8 cellular contexts compared by ENCODE assay signal in genomic region chr19:1882786-1883692, GRCh38. TPM values are rescaled to one million over a fixed set of nuclear protein-coding genes. Genes with fewer than 3 reads are reported as not detected.
DNase-seq lines count a peak whose midpoint lies in the region; ATAC-seq, FAIRE-seq and TF ChIP-seq lines count a peak whose summit lies in the region.
"Had no signal": no experiment of that assay in that cellular context is flagged by ENCODE, and none has a peak within 500 bp of the region (broad histone marks: within the 10 kb centered on the region; RNA-seq: fewer than 3 reads in every experiment).

No MANE protein-coding gene starts in this region.

- POLR2A ChIA-PET in IMR-90 (lab: Charles Lee; ENCODE audit: unreplicated experiment), result no interaction called here

- CTCF ChIA-PET in IMR-90 (lab: Yijun Ruan, JAX), result no interaction called here

- in situ Hi-C loops in IMR-90 (cut with MboI; ENCODE audit: low sequenced_read_pairs), result no loop called here

- H3K9ac ChIP-seq in IMR-90 (ENCODE audit: low read depth, low read length) (0 out of 2 replicates have a peak overlapping the region, but pooled peaks have one; percentile 30), keratinocyte (ENCODE audit: control insufficient read depth, extremely low read depth, insufficient read depth, low read length) (peak overlapping the region; percentile 84), stomach smooth muscle (ENCODE audit: low read length in 2 of 2) (peak overlapping the region; percentile 82 to 83)

- H3K36me3 Mint-ChIP-seq in activated naive CD4-positive, alpha-beta T cell treated with anti-CD3 and anti-CD28 coated beads, Interleukin-2, amount 50 U/mL, for 72 hours, result peaks cover 24 to 25% of the 10 kb centered on the region in 2 donors

- dilution Hi-C loops in IMR-90 (cut with HindIII; ENCODE audit: low sequenced_read_pairs, unreplicated experiment), result no loop called here
- dilution Hi-C loops in keratinocyte (cut with MboI; ENCODE audit: extremely low pct_ligation_motif_present, low sequenced_read_pairs), result no loop called here

- no peak overlapping the region for H3K18ac ChIP-seq in IMR-90 (ENCODE audit: low read depth, low read length)

- peaks cover 24% of the 10 kb centered on the region for H3K4me1 ChIP-seq in IMR-90 (ENCODE audit: control insufficient read depth, insufficient read depth, low read length)
- H3K4me1 ChIP-seq in keratinocyte (ENCODE audit: control insufficient read depth, extremely low read depth, insufficient read depth, low read length), result peaks cover 24% of the 10 kb centered on the region
- peaks cover 34% of the 10 kb centered on the region for H3K4me1 ChIP-seq in stomach smooth muscle (ENCODE audit: control insufficient read depth, insufficient read depth, low read length)

- TF ChIP-seq CTCF in IMR-90 (conservative IDR thresholded peaks at IDR 0.05; ENCODE audit: low read depth, low read length), result no peak
- no peak for TF ChIP-seq CTCF in keratinocyte (optimal IDR thresholded peaks at IDR 0.05 in 1 of 3, IDR thresholded peaks at IDR 0.05 in 1 of 3, conservative IDR thresholded peaks at IDR 0.05 in 1 of 3; ENCODE audit: extremely low read depth in 1 of 3, insufficient read depth in 2 of 3, low read length in 3 of 3)

- intact Hi-C loops in IMR-90 (cut with micrococcal nuclease), result no loop called here

- peaks cover 47% of the 10 kb centered on the region for H3K79me2 ChIP-seq in keratinocyte (ENCODE audit: control insufficient read depth, insufficient read depth, low read length)

- no peak for TF ChIP-seq RAD21 in IMR-90 (IDR thresholded peaks at IDR 0.05; ENCODE audit: low read length)

- H2BK120ac ChIP-seq in IMR-90 (ENCODE audit: low read depth, low read length), result no peak overlapping the region

- no peak overlapping the region for H3K27ac ChIP-seq in IMR-90 (ENCODE audit: insufficient read depth, low read length)
- no peak overlapping the region for H3K27ac ChIP-seq in keratinocyte (ENCODE audit: control insufficient read depth, insufficient read depth, low read length)
- H3K27ac ChIP-seq in stomach smooth muscle (ENCODE audit: low read length), result no peak overlapping the region

- peaks cover 12% of the 10 kb centered on the region; the same call in 1 of the 2 replicates for H3K36me3 ChIP-seq in IMR-90 (ENCODE audit: control insufficient read depth, insufficient read depth, low read length)
- H3K36me3 ChIP-seq in keratinocyte (ENCODE audit: control insufficient read depth in 2 of 2, extremely low read depth in 1 of 2, insufficient read depth in 2 of 2, low read length in 2 of 2), result peaks cover 5 to 11% of the 10 kb centered on the region in 2 experiments
- H3K36me3 ChIP-seq in stomach smooth muscle (ENCODE audit: control insufficient read depth in 2 of 2, insufficient read depth in 2 of 2, low read length in 2 of 2), result peaks cover 0 to 2% of the 10 kb centered on the region in 2 donors

- H3K27me3 ChIP-seq in IMR-90 (ENCODE audit: control insufficient read depth, insufficient read depth, low read length) (no peaks in the 10 kb centered on the region), keratinocyte (ENCODE audit: control insufficient read depth, extremely low read depth, insufficient read depth, low read length) (no peaks in the 10 kb centered on the region), stomach smooth muscle (ENCODE audit: control insufficient read depth in 1 of 2, insufficient read depth in 2 of 2, low read length in 2 of 2) (no peaks in the 10 kb centered on the region)

- ATAC-seq in IMR-90 (ENCODE audit: low read depth), result no peak
- no peak for ATAC-seq in activated naive CD4-positive, alpha-beta T cell treated with anti-CD3 and anti-CD28 coated beads, Interleukin-2, amount 50 U/mL, for 72 hours
- no peak for ATAC-seq in GM18868 (IDR thresholded peaks at IDR 0.05; ENCODE audit: unreplicated experiment)
- no peak for ATAC-seq in HG02798 (IDR thresholded peaks at IDR 0.05; ENCODE audit: poor library complexity, unreplicated experiment)

- FAIRE-seq in keratinocyte (lab: Jason Lieb, UNC), result no peak

- DNase-seq in IMR-90 (no peak), keratinocyte (ENCODE audit: low read depth, low spot score) (no peak), NCI-H1092 (lab: John Stamatoyannopoulos, UW) (no peak)
- no peak for DNase-seq in activated naive CD4-positive, alpha-beta T cell treated with anti-CD3 and anti-CD28 coated beads, Interleukin-2, amount 50 U/mL, for 72 hours (ENCODE audit: low spot score in 2 of 2)
- DNase-seq: NCI-H2029 treated with DMSO at 0.1 percent for 48 hours had no signal

- no peak overlapping the region for H2BK15ac ChIP-seq in IMR-90 (ENCODE audit: low read depth, low read length)

- TF ChIP-seq POLR2A in IMR-90 (IDR thresholded peaks at IDR 0.05; ENCODE audit: low read depth, low read length), result no peak

- H3K9me3 ChIP-seq in IMR-90 (ENCODE audit: control insufficient read depth, insufficient read depth, low read length), result no peaks in the 10 kb centered on the region
- H3K9me3 ChIP-seq in keratinocyte (ENCODE audit: control insufficient read depth, low read depth, low read length), result no peaks in the 10 kb centered on the region
- no peaks in the 10 kb centered on the region for H3K9me3 ChIP-seq in stomach smooth muscle (ENCODE audit: control insufficient read depth in 2 of 2, low read length in 2 of 2)

- H4K91ac ChIP-seq in IMR-90 (ENCODE audit: insufficient read depth, low read depth, low read length), result no peak overlapping the region

- no peak overlapping the region for H2BK5ac ChIP-seq in IMR-90 (ENCODE audit: low read depth, low read length, poor library complexity, severe bottlenecking)

- no peak overlapping the region for H2BK20ac ChIP-seq in IMR-90 (ENCODE audit: low read depth, low read length)

- 83% methylated on average over 12 of the region's 25 CpGs; no CpG with 5 or more reads in 1 of the 2 experiments for WGBS in IMR-90 (ENCODE audit: extremely low coverage in 2 of 2, insufficient read length in 1 of 2), 2 experiments

- H4K5ac ChIP-seq in IMR-90 (ENCODE audit: low read depth, low read length), result no peak overlapping the region

- peaks cover 4 to 44% of the 10 kb centered on the region in 2 experiments for H3K79me1 ChIP-seq in IMR-90 (ENCODE audit: low read depth in 1 of 2, low read length in 2 of 2)

- H4K20me1 ChIP-seq in IMR-90 (ENCODE audit: insufficient read depth, low read length) (peaks cover 46% of the 10 kb centered on the region), keratinocyte (ENCODE audit: control insufficient read depth, extremely low read depth, insufficient read depth, low read length) (peaks cover 25% of the 10 kb centered on the region)

- 0 out of 2 replicates have a peak overlapping the region, but pooled peaks have one; percentile 35 for H3K14ac ChIP-seq in IMR-90 (replicated peaks; ENCODE audit: low read depth, low read length)

- H4K8ac ChIP-seq in IMR-90 (ENCODE audit: low read depth in 2 of 2, low read length in 2 of 2), result no peak overlapping the region

- H3K56ac ChIP-seq in IMR-90 (ENCODE audit: extremely low read depth, insufficient read depth, low read length), result no peak overlapping the region

- BruUV-seq in IMR-90 (replicated peaks; lab: Mats Ljungman, UMichigan), result TSS peak; percentile 59

- H2AK9ac ChIP-seq in IMR-90 (replicated peaks; ENCODE audit: low read depth, low read length, poor library complexity), result peak overlapping the region; percentile 78

- peak overlapping the region; percentile 37; the same call in 1 of the 2 replicates for H3K23ac ChIP-seq in IMR-90 (ENCODE audit: low read depth, low read length)

- H2AK5ac ChIP-seq in IMR-90 (ENCODE audit: low read depth, low read length), result no peak overlapping the region; the same call in 1 of the 2 replicates

- peak overlapping the region; percentile 99; the same call in 1 of the 2 replicates for H3K4me2 ChIP-seq in IMR-90 (ENCODE audit: low read depth, low read length)
- H3K4me2 ChIP-seq in keratinocyte (ENCODE audit: control insufficient read depth, extremely low read depth, insufficient read depth, low read depth, low read length), result peak overlapping the region; percentile 96

- H3K9me3 Mint-ChIP-seq in activated naive CD4-positive, alpha-beta T cell treated with anti-CD3 and anti-CD28 coated beads, Interleukin-2, amount 50 U/mL, for 72 hours, result no peaks in the 10 kb centered on the region

- peak overlapping the region; percentile 7; the same call in 1 of the 2 replicates for H3K4me3 ChIP-seq in IMR-90 (ENCODE audit: insufficient read depth, low read depth, low read length)
- peak overlapping the region in 2 of 3 experiments; percentile 80 for H3K4me3 ChIP-seq in keratinocyte (ENCODE audit: control insufficient read depth in 2 of 3, extremely low read depth in 1 of 3, insufficient read depth in 2 of 3, low read depth in 1 of 3, low read length in 3 of 3)
- H3K4me3 ChIP-seq in stomach smooth muscle (ENCODE audit: low read length in 2 of 2), result peak overlapping the region; percentile 40 to 92

- peaks cover 18% of the 10 kb centered on the region for H3K9me1 ChIP-seq in IMR-90 (ENCODE audit: insufficient read depth, low read length)
- H3K9me1 ChIP-seq in keratinocyte (ENCODE audit: control insufficient read depth, extremely low read depth, insufficient read depth, low read length), result peaks cover 6% of the 10 kb centered on the region

- H3K4ac ChIP-seq in IMR-90 (ENCODE audit: low read depth, low read length), result no peak overlapping the region

- H3K27ac Mint-ChIP-seq in activated naive CD4-positive, alpha-beta T cell treated with anti-CD3 and anti-CD28 coated beads, Interleukin-2, amount 50 U/mL, for 72 hours, result peak overlapping the region; percentile 85 to 99

- H2AFZ ChIP-seq in IMR-90 (replicated peaks; ENCODE audit: low read length, poor library complexity), result no peak overlapping the region
- no peak overlapping the region for H2AFZ ChIP-seq in keratinocyte (ENCODE audit: control insufficient read depth, low read length)

RNA-seq across cellular contexts. Expression of gene ABHD17A, which starts 2.3 kb away (rescaled TPM):
- 31.9 and 37.8 TPM in 2 replicates for total RNA-seq in IMR-90 (2012; rRNA removed)
- polyA plus RNA-seq in IMR-90 (2012; rRNA removed), result 76.2 and 111 TPM in 2 replicates
- polyA plus RNA-seq in IMR-90 (2012; cell fraction: cytosol; rRNA removed), result 52.5 and 129 TPM in 2 replicates
- 86.9 and 244 TPM in 2 replicates for polyA plus RNA-seq in IMR-90 (2012; cell fraction: nucleus; rRNA removed; ENCODE audit: low replicate concordance)
- total RNA-seq in activated naive CD4-positive, alpha-beta T cell treated with anti-CD3 and anti-CD28 coated beads, Interleukin-2, amount 50 U/mL, for 72 hours, result 100 to 1,000 TPM; 109 to 110 TPM
- 27.2 to 67.3 TPM (median 31.0 TPM) in 3 replicates for polyA plus RNA-seq in keratinocyte
- polyA plus RNA-seq in keratinocyte (2011; ENCODE audit: low read depth), result 9.2 TPM
- polyA plus RNA-seq in keratinocyte (2011; cell fraction: cytosol; rRNA removed), result 20.8 and 62.5 TPM in 2 replicates
- polyA plus RNA-seq in keratinocyte (2011; cell fraction: nucleus; rRNA removed), result 29.9 and 47.5 TPM in 2 replicates
- 20.6 and 43.3 TPM in 2 replicates for polyA plus RNA-seq in keratinocyte (2012; ENCODE audit: low replicate concordance)
- polyA minus RNA-seq in keratinocyte, result 13.2 to 23.4 TPM (median 20.6 TPM) in 3 replicates
- polyA minus RNA-seq in keratinocyte (2011; cell fraction: cytosol; rRNA and poly(A)+ RNA removed), result 122 TPM
- polyA minus RNA-seq in keratinocyte (2011; cell fraction: nucleus; rRNA and poly(A)+ RNA removed), result 13.3 and 22.2 TPM in 2 replicates

RNA-seq across cellular contexts. Expression of gene KLF16, which starts 19.7 kb away (rescaled TPM):
- total RNA-seq in IMR-90 (2012; rRNA removed), result 0.90 and 1.7 TPM in 2 replicates
- polyA plus RNA-seq in IMR-90 (2012; rRNA removed) (13.1 and 31.4 TPM in 2 replicates), keratinocyte (4.9 to 14.7 TPM (median 6.0 TPM) in 3 replicates)
- 14.5 and 19.8 TPM in 2 replicates for polyA plus RNA-seq in IMR-90 (2012; cell fraction: cytosol; rRNA removed)
- polyA plus RNA-seq in IMR-90 (2012; cell fraction: nucleus; rRNA removed; ENCODE audit: low replicate concordance), result 18.0 and 29.0 TPM in 2 replicates
- total RNA-seq in activated naive CD4-positive, alpha-beta T cell treated with anti-CD3 and anti-CD28 coated beads, Interleukin-2, amount 50 U/mL, for 72 hours, result 10 to 100 TPM; 20.5 to 22.6 TPM
- polyA plus RNA-seq in keratinocyte (2011; ENCODE audit: low read depth), result 2.6 TPM
- polyA plus RNA-seq in keratinocyte (2011; cell fraction: cytosol; rRNA removed), result 4.7 and 19.3 TPM in 2 replicates
- polyA plus RNA-seq in keratinocyte (2011; cell fraction: nucleus; rRNA removed), result 7.7 and 17.7 TPM in 2 replicates
- polyA plus RNA-seq in keratinocyte (2012; ENCODE audit: low replicate concordance), result 13.9 and 30.6 TPM in 2 replicates
- 1.9 to 11.4 TPM (median 2.2 TPM) in 3 replicates for polyA minus RNA-seq in keratinocyte
- 48.5 TPM for polyA minus RNA-seq in keratinocyte (2011; cell fraction: cytosol; rRNA and poly(A)+ RNA removed)
- polyA minus RNA-seq in keratinocyte (2011; cell fraction: nucleus; rRNA and poly(A)+ RNA removed), result 8.2 and 11.3 TPM in 2 replicates

RNA-seq across cellular contexts. Expression of gene ADAT3, which starts 22.2 kb away (rescaled TPM):
- 0.28 and 0.36 TPM in 2 replicates for total RNA-seq in IMR-90 (2012; rRNA removed)
- 2.8 and 3.6 TPM in 2 replicates for polyA plus RNA-seq in IMR-90 (2012; rRNA removed)
- 2.5 and 5.0 TPM in 2 replicates for polyA plus RNA-seq in IMR-90 (2012; cell fraction: cytosol; rRNA removed)
- polyA plus RNA-seq in IMR-90 (2012; cell fraction: nucleus; rRNA removed; ENCODE audit: low replicate concordance), result 4.0 and 16.1 TPM in 2 replicates
- total RNA-seq in activated naive CD4-positive, alpha-beta T cell treated with anti-CD3 and anti-CD28 coated beads, Interleukin-2, amount 50 U/mL, for 72 hours, result 1 to 10 TPM; 8.5 to 10.0 TPM
- 0.55 to 0.93 TPM (median 0.85 TPM) in 3 replicates for polyA plus RNA-seq in keratinocyte
- polyA plus RNA-seq in keratinocyte (2011; ENCODE audit: low read depth), result 0.69 TPM
- polyA plus RNA-seq in keratinocyte (2011; cell fraction: cytosol; rRNA removed), result 0.15 and 1.7 TPM in 2 replicates
- polyA plus RNA-seq in keratinocyte (2011; cell fraction: nucleus; rRNA removed), result 1.2 and 2.4 TPM in 2 replicates
- polyA plus RNA-seq in keratinocyte (2012; ENCODE audit: low replicate concordance), result 1.9 and 3.4 TPM in 2 replicates
- 0.20 to 0.36 TPM in 2 of 3 replicates, not detected in the other for polyA minus RNA-seq in keratinocyte
- polyA minus RNA-seq in keratinocyte (2011; cell fraction: cytosol; rRNA and poly(A)+ RNA removed), result 2.1 TPM
- polyA minus RNA-seq in keratinocyte (2011; cell fraction: nucleus; rRNA and poly(A)+ RNA removed), result 2.1 and 2.6 TPM in 2 replicates

RNA-seq across cellular contexts. Expression of gene SCAMP4, which starts 22.2 kb away (rescaled TPM):
- total RNA-seq in IMR-90 (2012; rRNA removed), result 10.8 and 16.1 TPM in 2 replicates
- 24.0 and 28.1 TPM in 2 replicates for polyA plus RNA-seq in IMR-90 (2012; rRNA removed)
- 24.9 and 55.9 TPM in 2 replicates for polyA plus RNA-seq in IMR-90 (2012; cell fraction: cytosol; rRNA removed)
- polyA plus RNA-seq in IMR-90 (2012; cell fraction: nucleus; rRNA removed; ENCODE audit: low replicate concordance), result 46.2 and 111 TPM in 2 replicates
- 10 to 100 TPM; 22.4 to 28.2 TPM for total RNA-seq in activated naive CD4-positive, alpha-beta T cell treated with anti-CD3 and anti-CD28 coated beads, Interleukin-2, amount 50 U/mL, for 72 hours
- 4.8 to 30.3 TPM (median 7.0 TPM) in 3 replicates for polyA plus RNA-seq in keratinocyte
- polyA plus RNA-seq in keratinocyte (2011; ENCODE audit: low read depth), result 10.6 TPM
- polyA plus RNA-seq in keratinocyte (2011; cell fraction: cytosol; rRNA removed), result 7.3 and 17.8 TPM in 2 replicates
- 33.4 and 43.4 TPM in 2 replicates for polyA plus RNA-seq in keratinocyte (2011; cell fraction: nucleus; rRNA removed)
- polyA plus RNA-seq in keratinocyte (2012; ENCODE audit: low replicate concordance), result 27.2 and 45.1 TPM in 2 replicates
- polyA minus RNA-seq in keratinocyte, result 8.2 to 40.3 TPM (median 10.1 TPM) in 3 replicates
- polyA minus RNA-seq in keratinocyte (2011; cell fraction: cytosol; rRNA and poly(A)+ RNA removed), result 62.7 TPM
- 38.2 and 42.0 TPM in 2 replicates for polyA minus RNA-seq in keratinocyte (2011; cell fraction: nucleus; rRNA and poly(A)+ RNA removed)

RNA-seq across cellular contexts. Expression of gene REXO1, which starts 34.8 kb away (rescaled TPM):
- total RNA-seq in IMR-90 (2012; rRNA removed), result 1.4 and 2.5 TPM in 2 replicates
- 39.2 and 63.7 TPM in 2 replicates for polyA plus RNA-seq in IMR-90 (2012; rRNA removed)
- 13.1 and 26.8 TPM in 2 replicates for polyA plus RNA-seq in IMR-90 (2012; cell fraction: cytosol; rRNA removed)
- polyA plus RNA-seq in IMR-90 (2012; cell fraction: nucleus; rRNA removed; ENCODE audit: low replicate concordance), result 185 and 1,091 TPM in 2 replicates
- 10 to 100 TPM; 35.5 to 44.5 TPM for total RNA-seq in activated naive CD4-positive, alpha-beta T cell treated with anti-CD3 and anti-CD28 coated beads, Interleukin-2, amount 50 U/mL, for 72 hours
- 6.1 to 18.6 TPM (median 9.1 TPM) in 3 replicates for polyA plus RNA-seq in keratinocyte
- polyA plus RNA-seq in keratinocyte (2011; ENCODE audit: low read depth), result 15.3 TPM
- polyA plus RNA-seq in keratinocyte (2011; cell fraction: cytosol; rRNA removed), result 8.0 and 14.2 TPM in 2 replicates
- polyA plus RNA-seq in keratinocyte (2011; cell fraction: nucleus; rRNA removed), result 41.7 and 47.8 TPM in 2 replicates
- polyA plus RNA-seq in keratinocyte (2012; ENCODE audit: low replicate concordance), result 19.8 and 25.0 TPM in 2 replicates
- 16.5 to 40.9 TPM (median 17.7 TPM) in 3 replicates for polyA minus RNA-seq in keratinocyte
- 27.4 TPM for polyA minus RNA-seq in keratinocyte (2011; cell fraction: cytosol; rRNA and poly(A)+ RNA removed)
- 12.9 and 19.1 TPM in 2 replicates for polyA minus RNA-seq in keratinocyte (2011; cell fraction: nucleus; rRNA and poly(A)+ RNA removed)

Comparison
In these comparisons a context has a peak if more than half of its experiments do, and no peak if none do; other contexts are left out.
1. H3K4me3 ChIP-seq: peak in every context shown above with its lines; median percentile 80 in keratinocyte; 66 in stomach smooth muscle; 7 in IMR-90.
2. H3K9ac ChIP-seq: peak in every context shown above with its lines; median percentile 84 in keratinocyte; 82 in stomach smooth muscle; 30 in IMR-90.